ENCODE assay signal across 27 cellular contexts in the genomic region with DNA sequence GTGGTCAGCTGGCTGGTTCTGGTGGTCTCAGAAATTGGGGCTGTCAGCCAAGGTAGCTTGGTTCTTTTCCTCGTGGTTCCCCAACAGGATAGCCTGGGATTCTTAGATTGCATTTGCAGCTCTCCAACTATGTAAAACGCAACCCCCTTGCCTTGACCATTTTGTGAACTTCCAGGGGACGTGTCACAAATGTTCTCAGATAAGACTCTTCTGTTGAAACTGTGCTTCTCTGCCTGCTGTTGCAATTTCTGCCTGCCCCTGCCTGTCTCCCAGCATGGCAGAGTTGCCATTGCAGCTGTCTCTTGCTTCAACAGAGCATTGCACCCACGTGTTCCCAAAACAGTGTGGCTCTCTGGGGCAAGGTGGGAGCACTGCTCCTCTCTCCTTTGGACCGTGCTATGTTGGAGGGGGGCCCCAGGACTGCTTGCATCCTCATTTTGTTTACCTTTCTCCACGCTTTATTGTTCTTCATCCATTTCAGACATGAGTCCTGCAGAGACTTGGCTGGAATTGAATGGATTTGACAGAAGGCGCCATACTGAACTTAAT.
DNase-seq lines count a peak whose midpoint lies in the region; ATAC-seq, FAIRE-seq and TF ChIP-seq lines count a peak whose summit lies in the region.
"Had no signal": no experiment of that assay in that cellular context is flagged by ENCODE, and none has a peak within 500 bp of the region (broad histone marks: within the 10 kb centered on the region; RNA-seq: fewer than 3 reads in every experiment).

No MANE protein-coding gene starts in this region.

- H2BK5ac ChIP-seq in IMR-90 (ENCODE audit: low read depth, low read length, poor library complexity, severe bottlenecking), result no peak overlapping the region

- no peak for TF ChIP-seq CTCF in IMR-90 (conservative IDR thresholded peaks at IDR 0.05; ENCODE audit: low read depth, low read length)
- TF ChIP-seq CTCF in glutamatergic neuron (IDR thresholded peaks at IDR 0.05; ENCODE audit: partially characterized antibody, unreplicated experiment), result no peak

- TF ChIP-seq POLR2A in IMR-90 (IDR thresholded peaks at IDR 0.05; ENCODE audit: low read depth, low read length) (no peak), H54 (IDR thresholded peaks at IDR 0.05; ENCODE audit: low read depth, low read length) (no peak)

- dilution Hi-C loops in IMR-90 (cut with HindIII; ENCODE audit: low sequenced_read_pairs, unreplicated experiment), result no loop called here

- no TSS peak for BruUV-seq in IMR-90 (replicated peaks; lab: Mats Ljungman, UMichigan)

- H3K4me3 Mint-ChIP-seq in glutamatergic neuron (ENCODE audit: unreplicated experiment), result no peak overlapping the region
- H3K4me3 Mint-ChIP-seq: CD4-positive, alpha-beta T cell had no signal

- in situ Hi-C loops in IMR-90 (cut with MboI; ENCODE audit: low sequenced_read_pairs), result no loop called here

- H2BK20ac ChIP-seq in IMR-90 (ENCODE audit: low read depth, low read length), result 0 out of 2 replicates have a peak overlapping the region, but pooled peaks have one; percentile 26

- H4K8ac ChIP-seq in IMR-90 (ENCODE audit: low read depth in 2 of 2, low read length in 2 of 2), result no peak overlapping the region; a peak in 1 of 4 replicates

- peaks cover 12% of the 10 kb centered on the region for H3K4me1 Mint-ChIP-seq in glutamatergic neuron (ENCODE audit: low read depth, unreplicated experiment)

- no peaks in the 10 kb centered on the region for H3K36me3 ChIP-seq in IMR-90 (ENCODE audit: control insufficient read depth, insufficient read depth, low read length)
- H3K36me3 ChIP-seq: BLaER1, SJSA1 had no signal

- CTCF ChIA-PET in IMR-90 (lab: Yijun Ruan, JAX), result interaction anchor here (1.2 to 1.4 kb wide), 2 partner anchors 19 to 129 kb away, joined by 3 read pairs; no protein-coding TSS in a partner anchor

- no peak for FAIRE-seq in H54 (lab: Jason Lieb, UNC)
- FAIRE-seq: GM12891, H1 had no signal

- H3K27ac ChIP-seq in IMR-90 (ENCODE audit: insufficient read depth, low read length), result peak overlapping the region; percentile 97
- H3K27ac ChIP-seq in angular gyrus (ENCODE audit: low read depth, low read length), result peak overlapping the region; percentile 1
- peak overlapping the region; percentile 48 for H3K27ac ChIP-seq in temporal lobe (ENCODE audit: low read depth, low read length)
- H3K27ac ChIP-seq: BLaER1, HL-60, PC-9, SJSA1 had no signal

- H3K14ac ChIP-seq in IMR-90 (replicated peaks; ENCODE audit: low read depth, low read length), result peak overlapping the region; percentile 13; the same call in 1 of the 2 replicates

- H2AFZ ChIP-seq in IMR-90 (replicated peaks; ENCODE audit: low read length, poor library complexity), result no peak overlapping the region
- H2AFZ ChIP-seq: PC-9 had no signal

- no peak for TF ChIP-seq RAD21 in IMR-90 (IDR thresholded peaks at IDR 0.05; ENCODE audit: low read length)

- no peaks in the 10 kb centered on the region for H3K27me3 Mint-ChIP-seq in glutamatergic neuron (ENCODE audit: unreplicated experiment)

- POLR2A ChIA-PET in IMR-90 (lab: Charles Lee; ENCODE audit: unreplicated experiment), result no interaction called here

- no peaks in the 10 kb centered on the region for H4K20me1 ChIP-seq in IMR-90 (ENCODE audit: insufficient read depth, low read length)
- H4K20me1 ChIP-seq: BLaER1 had no signal

- peaks cover 6% of the 10 kb centered on the region for H3K36me3 Mint-ChIP-seq in glutamatergic neuron (ENCODE audit: unreplicated experiment)

- H3K27ac Mint-ChIP-seq in glutamatergic neuron (ENCODE audit: unreplicated experiment), result no peak overlapping the region
- H3K27ac Mint-ChIP-seq: CD4-positive, alpha-beta T cell had no signal

- no peak overlapping the region; the same call in 1 of the 2 replicates for H3K4me2 ChIP-seq in IMR-90 (ENCODE audit: low read depth, low read length)
- H3K4me2 ChIP-seq: BLaER1, PC-9 had no signal

- DNase-seq in NCI-H82 (lab: John Stamatoyannopoulos, UW), result peak; percentile 49
- no peak for DNase-seq in NCI-H82 treated with DMSO at 0.1 percent for 48 hours (lab: John Stamatoyannopoulos, UW; ENCODE audit: unreplicated experiment)
- DNase-seq in IMR-90, result no peak
- no peak for DNase-seq in H54 (ENCODE audit: insufficient read length, low spot score)
- DNase-seq in glutamatergic neuron, result no peak
- DNase-seq: 8988T; CD4-positive, alpha-beta T cell; DMS79; EL; GF-D8; NCI-H1092 treated with DMSO at 0.1 percent for 48 hours; NCI-H1436; NCI-H187; NCI-H2171 treated with DMSO at 0.1 percent for 48 hours; NCI-H345; NK-92 treated with Interleukin-12 subunit alpha and Interleukin-12 subunit beta, amount 100 ng/mL, for 24 hours; PC-9 had no signal

- H3K23ac ChIP-seq in IMR-90 (ENCODE audit: low read depth, low read length), result peak overlapping the region; percentile 39

- H3K9me3 Mint-ChIP-seq in glutamatergic neuron (ENCODE audit: unreplicated experiment), result no peaks in the 10 kb centered on the region

- H2BK120ac ChIP-seq in IMR-90 (ENCODE audit: low read depth, low read length), result no peak overlapping the region

- WGBS in IMR-90 (ENCODE audit: extremely low coverage in 2 of 2, insufficient read length in 1 of 2), 2 experiments, result 83% methylated on average over 1 of the region's 7 CpGs; no CpG with 5 or more reads in 1 of the 2 experiments

- ATAC-seq in IMR-90 (ENCODE audit: low read depth), result no peak
- ATAC-seq in GM21619 (IDR thresholded peaks at IDR 0.05; ENCODE audit: unreplicated experiment), result no peak
- ATAC-seq: HCT116, Right ventricle myocardium inferior had no signal

- H3K4me3 ChIP-seq in IMR-90 (ENCODE audit: insufficient read depth, low read depth, low read length), result no peak overlapping the region
- H3K4me3 ChIP-seq: BLaER1, PC-9, SJSA1 had no signal

- H2BK15ac ChIP-seq in IMR-90 (ENCODE audit: low read depth, low read length), result 0 out of 3 replicates have a peak overlapping the region, but pooled peaks have one; percentile 8

- H3K27me3 ChIP-seq in IMR-90 (ENCODE audit: control insufficient read depth, insufficient read depth, low read length), result no peaks in the 10 kb centered on the region
- H3K27me3 ChIP-seq: BLaER1, SJSA1 had no signal

- intact Hi-C loops in IMR-90 (cut with micrococcal nuclease), result loop anchor here (2.0 kb wide), 1 partner anchor 17 kb away; no protein-coding TSS in a partner anchor

- no peak overlapping the region for H2AK5ac ChIP-seq in IMR-90 (ENCODE audit: low read depth, low read length)

- no peak overlapping the region for H4K91ac ChIP-seq in IMR-90 (ENCODE audit: insufficient read depth, low read depth, low read length)

- no peaks in the 10 kb centered on the region; the same call in 1 of the 2 replicates for H3K9me1 ChIP-seq in IMR-90 (ENCODE audit: insufficient read depth, low read length)

- peak overlapping the region; percentile 51 for H3K18ac ChIP-seq in IMR-90 (ENCODE audit: low read depth, low read length)

- H4K5ac ChIP-seq in IMR-90 (ENCODE audit: low read depth, low read length), result peak overlapping the region; percentile 25; the same call in 1 of the 2 replicates

- H3K4ac ChIP-seq in IMR-90 (ENCODE audit: low read depth, low read length), result peak overlapping the region; percentile 15; the same call in 1 of the 2 replicates

- H2AK9ac ChIP-seq in IMR-90 (replicated peaks; ENCODE audit: low read depth, low read length, poor library complexity), result no peak overlapping the region

- no peak overlapping the region for H3K9ac ChIP-seq in IMR-90 (ENCODE audit: low read depth, low read length)
- H3K9ac ChIP-seq: BLaER1 had no signal

- H3K79me1 ChIP-seq in IMR-90 (ENCODE audit: low read depth in 1 of 2, low read length in 2 of 2), result no peaks in the 10 kb centered on the region

- no peaks in the 10 kb centered on the region for H3K9me3 ChIP-seq in IMR-90 (ENCODE audit: control insufficient read depth, insufficient read depth, low read length)
- H3K9me3 ChIP-seq: BLaER1, SJSA1 had no signal

- no peak overlapping the region for H3K56ac ChIP-seq in IMR-90 (ENCODE audit: extremely low read depth, insufficient read depth, low read length)

- peaks cover 11% of the 10 kb centered on the region for H3K4me1 ChIP-seq in IMR-90 (ENCODE audit: control insufficient read depth, insufficient read depth, low read length)
- H3K4me1 ChIP-seq: BLaER1, SJSA1 had no signal

TF ChIP-seq in IMR-90, 13 proteins besides CTCF, POLR2A, EP300 and RAD21:
- TF ChIP-seq, protein P1, sequence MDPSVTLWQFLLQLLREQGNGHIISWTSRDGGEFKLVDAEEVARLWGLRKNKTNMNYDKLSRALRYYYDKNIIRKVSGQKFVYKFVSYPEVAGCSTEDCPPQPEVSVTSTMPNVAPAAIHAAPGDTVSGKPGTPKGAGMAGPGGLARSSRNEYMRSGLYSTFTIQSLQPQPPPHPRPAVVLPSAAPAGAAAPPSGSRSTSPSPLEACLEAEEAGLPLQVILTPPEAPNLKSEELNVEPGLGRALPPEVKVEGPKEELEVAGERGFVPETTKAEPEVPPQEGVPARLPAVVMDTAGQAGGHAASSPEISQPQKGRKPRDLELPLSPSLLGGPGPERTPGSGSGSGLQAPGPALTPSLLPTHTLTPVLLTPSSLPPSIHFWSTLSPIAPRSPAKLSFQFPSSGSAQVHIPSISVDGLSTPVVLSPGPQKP (IDR thresholded peaks at IDR 0.05; ENCODE audit: borderline replicate concordance, low read depth, low read length), result no peak
- TF ChIP-seq RCOR1 (IDR thresholded peaks at IDR 0.05; ENCODE audit: insufficient replicate concordance, low read length) (no peak), CEBPB (IDR thresholded peaks at IDR 0.05; ENCODE audit: low read depth, low read length) (no peak), MAZ (IDR thresholded peaks at IDR 0.05; ENCODE audit: borderline replicate concordance, low read depth, low read length) (no peak), RFX5 (IDR thresholded peaks at IDR 0.05; ENCODE audit: low read depth, low read length) (no peak), NFE2L2 (IDR thresholded peaks at IDR 0.05; ENCODE audit: low read depth, low read length) (no peak), MAFK (IDR thresholded peaks at IDR 0.05; ENCODE audit: low read depth, low read length) (no peak), SMC3 (IDR thresholded peaks at IDR 0.05; ENCODE audit: low read depth, low read length) (no peak), MXI1 (IDR thresholded peaks at IDR 0.05; ENCODE audit: borderline replicate concordance, low read depth, low read length) (no peak), CHD1 (IDR thresholded peaks at IDR 0.05; ENCODE audit: low read depth, low read length) (no peak), FOS (IDR thresholded peaks at IDR 0.05; ENCODE audit: low read depth, low read length) (no peak), BHLHE40 (IDR thresholded peaks at IDR 0.05; ENCODE audit: low read depth, low read length) (no peak)
- TF ChIP-seq, protein P2, sequence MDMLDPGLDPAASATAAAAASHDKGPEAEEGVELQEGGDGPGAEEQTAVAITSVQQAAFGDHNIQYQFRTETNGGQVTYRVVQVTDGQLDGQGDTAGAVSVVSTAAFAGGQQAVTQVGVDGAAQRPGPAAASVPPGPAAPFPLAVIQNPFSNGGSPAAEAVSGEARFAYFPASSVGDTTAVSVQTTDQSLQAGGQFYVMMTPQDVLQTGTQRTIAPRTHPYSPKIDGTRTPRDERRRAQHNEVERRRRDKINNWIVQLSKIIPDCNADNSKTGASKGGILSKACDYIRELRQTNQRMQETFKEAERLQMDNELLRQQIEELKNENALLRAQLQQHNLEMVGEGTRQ (IDR thresholded peaks at IDR 0.05; ENCODE audit: low read depth, low read length), result no peak

Comparison
In these comparisons a context has a peak if more than half of its experiments do, and no peak if none do; other contexts are left out.
1. H3K27ac ChIP-seq: peak in every context shown above with its lines; median percentile 97 in IMR-90; 48 in temporal lobe; 1 in angular gyrus.